20 cellular contexts compared by ENCODE assay signal in the genomic region with DNA sequence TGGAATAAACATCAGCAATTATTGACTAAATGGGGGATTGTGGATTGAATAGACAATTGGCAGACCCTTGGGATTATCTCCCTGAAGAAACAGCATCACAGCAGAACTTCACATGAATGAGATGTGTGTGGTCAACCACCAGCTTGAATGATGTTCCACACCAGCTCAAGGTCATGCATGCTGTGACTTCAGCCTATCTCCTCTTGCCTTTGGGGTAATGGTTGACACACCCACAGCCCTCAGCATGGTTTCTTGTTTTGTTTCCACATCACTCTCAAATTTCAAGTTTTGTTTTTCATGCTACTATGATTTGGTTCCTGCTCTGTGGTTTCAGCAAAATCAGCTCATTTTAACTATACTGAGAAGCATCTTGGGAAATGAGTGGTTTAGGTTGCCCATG.
"Had no signal": no experiment of that assay in that cellular context is flagged by ENCODE, and none has a peak within 500 bp of the region (broad histone marks: within the 10 kb centered on the region; RNA-seq: fewer than 3 reads in every experiment).

No MANE protein-coding gene starts in this region.

- DNase-seq: effector CD4-positive, alpha-beta T cell; endodermal cell; erythroblast; foreskin keratinocyte; immature natural killer cell; left ventricle myocardium inferior; lower lobe of right lung; mesenchymal stem cell; naive B cell; occipital lobe; pancreas; right cardiac atrium; small intestine; stimulated activated CD4-positive, alpha-beta T cell treated with anti-CD3 and anti-CD28 coated beads, Interleukin-12 subunit alpha, Interleukin-12 subunit beta, amount 100 ng/mL, for 4 hours; stimulated activated naive CD4-positive, alpha-beta T cell; stomach; transverse colon had no signal

- FAIRE-seq: endothelial cell of umbilical vein, keratinocyte, pancreas, small intestine had no signal

- H3K36me3 ChIP-seq: left ventricle myocardium inferior, lower lobe of right lung, pancreas, stomach, thoracic aorta, transverse colon had no signal

- H3K27me3 ChIP-seq: foreskin keratinocyte, pancreas, stomach, transverse colon had no signal

- ATAC-seq: foreskin keratinocyte, lower lobe of right lung, pancreas, right cardiac atrium had no signal

- H3K27ac ChIP-seq: foreskin keratinocyte, left ventricle myocardium inferior, lower lobe of right lung, pancreas, stomach, thoracic aorta, transverse colon had no signal

- H3K4me1 ChIP-seq: foreskin keratinocyte, left ventricle myocardium inferior, lower lobe of right lung, pancreas, stomach, transverse colon had no signal

- H3K4me3 ChIP-seq: left ventricle myocardium inferior, lower lobe of right lung, pancreas, stomach, thoracic aorta, transverse colon had no signal

- H3K9me3 ChIP-seq: lower lobe of right lung, pancreas, thoracic aorta, transverse colon had no signal
